1 cellular context compared by ENCODE assay signal in the genomic region with DNA sequence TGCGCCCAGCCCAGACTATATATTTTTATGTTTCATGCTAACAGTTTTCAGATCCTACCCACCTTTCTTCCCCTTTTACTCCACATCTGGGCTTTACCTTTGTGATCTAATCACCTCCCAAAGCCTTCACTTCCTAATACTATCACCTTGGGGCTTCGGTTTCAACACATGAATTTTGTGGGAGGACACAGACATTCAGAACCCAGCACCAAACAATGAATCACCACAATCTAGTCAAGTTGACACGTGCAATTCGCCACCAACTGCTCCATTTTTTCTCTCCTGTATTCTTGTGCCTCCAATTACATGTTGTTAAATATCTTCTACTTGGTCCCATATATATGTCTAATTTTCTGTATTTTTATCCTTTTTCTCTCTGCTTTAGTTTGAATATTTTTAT.
TF ChIP-seq lines count a peak whose summit lies in the region.

No MANE protein-coding gene starts in this region.

TF ChIP-seq in IMR-90, 13 proteins besides CTCF, POLR2A, EP300 and RAD21:
- TF ChIP-seq FOS (IDR thresholded peaks at IDR 0.05; ENCODE audit: low read depth, low read length) (no peak), RFX5 (IDR thresholded peaks at IDR 0.05; ENCODE audit: low read depth, low read length) (no peak), CEBPB (IDR thresholded peaks at IDR 0.05; ENCODE audit: low read depth, low read length) (no peak), NFE2L2 (IDR thresholded peaks at IDR 0.05; ENCODE audit: low read depth, low read length) (no peak), RCOR1 (IDR thresholded peaks at IDR 0.05; ENCODE audit: insufficient replicate concordance, low read length) (no peak), MAFK (IDR thresholded peaks at IDR 0.05; ENCODE audit: low read depth, low read length) (no peak), SMC3 (IDR thresholded peaks at IDR 0.05; ENCODE audit: low read depth, low read length) (no peak), CHD1 (IDR thresholded peaks at IDR 0.05; ENCODE audit: low read depth, low read length) (no peak), BHLHE40 (IDR thresholded peaks at IDR 0.05; ENCODE audit: low read depth, low read length) (no peak), USF2 (IDR thresholded peaks at IDR 0.05; ENCODE audit: low read depth, low read length) (no peak), MAZ (IDR thresholded peaks at IDR 0.05; ENCODE audit: borderline replicate concordance, low read depth, low read length) (no peak), MXI1 (IDR thresholded peaks at IDR 0.05; ENCODE audit: borderline replicate concordance, low read depth, low read length) (no peak)
- TF ChIP-seq, protein P1, sequence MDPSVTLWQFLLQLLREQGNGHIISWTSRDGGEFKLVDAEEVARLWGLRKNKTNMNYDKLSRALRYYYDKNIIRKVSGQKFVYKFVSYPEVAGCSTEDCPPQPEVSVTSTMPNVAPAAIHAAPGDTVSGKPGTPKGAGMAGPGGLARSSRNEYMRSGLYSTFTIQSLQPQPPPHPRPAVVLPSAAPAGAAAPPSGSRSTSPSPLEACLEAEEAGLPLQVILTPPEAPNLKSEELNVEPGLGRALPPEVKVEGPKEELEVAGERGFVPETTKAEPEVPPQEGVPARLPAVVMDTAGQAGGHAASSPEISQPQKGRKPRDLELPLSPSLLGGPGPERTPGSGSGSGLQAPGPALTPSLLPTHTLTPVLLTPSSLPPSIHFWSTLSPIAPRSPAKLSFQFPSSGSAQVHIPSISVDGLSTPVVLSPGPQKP (IDR thresholded peaks at IDR 0.05; ENCODE audit: borderline replicate concordance, low read depth, low read length): no peak
